In genomic region chr5:90440644-90441043, GRCh38 we compare ENCODE assay signal across 1 cellular context.
TF ChIP-seq lines count a peak whose summit lies in the region.

No MANE protein-coding gene starts in this region.

TF ChIP-seq in K562, 482 proteins besides CTCF, POLR2A, EP300 and RAD21:
- no peak for TF ChIP-seq IRF9 (tag; IDR thresholded peaks at IDR 0.05)
- TF ChIP-seq DNMT1 (IDR thresholded peaks at IDR 0.05): no peak
- no peak for TF ChIP-seq POLR2AphosphoS2 (IDR thresholded peaks at IDR 0.05; ENCODE audit: low read length)
- TF ChIP-seq ZNF639 (CRISPR knock-in tag; conservative IDR thresholded peaks at IDR 0.05 in 1 of 2, IDR thresholded peaks at IDR 0.05 in 1 of 2): no peak
- no peak for TF ChIP-seq ZNF75A (CRISPR knock-in tag; IDR thresholded peaks at IDR 0.05)
- TF ChIP-seq ZNF282 (CRISPR knock-in tag; IDR thresholded peaks at IDR 0.05): no peak
- no peak for TF ChIP-seq ZZZ3 (IDR thresholded peaks at IDR 0.05)
- TF ChIP-seq IRF2 (CRISPR knock-in tag; IDR thresholded peaks at IDR 0.05): no peak
- TF ChIP-seq ELF1 (tag; IDR thresholded peaks at IDR 0.05): no peak
- TF ChIP-seq SP1 (CRISPR knock-in tag; IDR thresholded peaks at IDR 0.05): no peak
- no peak for TF ChIP-seq CCAR2 (IDR thresholded peaks at IDR 0.05; ENCODE audit: low read depth, low read length)
TF ChIP-seq in K562: peak in this region for 0.
